ENCODE assay signal across 17 cellular contexts in genomic region chr6:128000363-128000762, GRCh38.
"Had no signal": no experiment of that assay in that cellular context is flagged by ENCODE, and none has a peak within 500 bp of the region (broad histone marks: within the 10 kb centered on the region; RNA-seq: fewer than 3 reads in every experiment).

No MANE protein-coding gene starts in this region.

- H3K9me3 ChIP-seq: left lung, sigmoid colon, upper lobe of left lung had no signal

- H3K4me3 Mint-ChIP-seq: stimulated activated memory B cell treated with anti-CD40 and anti-IgM and Interleukin-4, amounts not matched to agents 10 μg/mL and 1 μg/mL and 100 μg/mL, for 72 hours had no signal

- ATAC-seq: activated naive CD4-positive, alpha-beta T cell treated with anti-CD3 and anti-CD28 coated beads, Interleukin-2, amount 50 U/mL, for 72 hours; left lung; naive thymus-derived CD4-positive, alpha-beta T cell; stimulated activated memory B cell treated with anti-CD40 and anti-IgM and Interleukin-4, amounts not matched to agents 10 μg/mL and 1 μg/mL and 100 μg/mL, for 72 hours had no signal

- H3K27me3 Mint-ChIP-seq: naive thymus-derived CD4-positive, alpha-beta T cell; stimulated activated memory B cell treated with anti-CD40 and anti-IgM and Interleukin-4, amounts not matched to agents 10 μg/mL and 1 μg/mL and 100 μg/mL, for 72 hours had no signal

- DNase-seq: amygdala; cortex of kidney; foreskin melanocyte; kidney glomerular epithelial cell; left lung; naive thymus-derived CD4-positive, alpha-beta T cell; retina; sigmoid colon; stimulated activated CD4-positive, alpha-beta T cell treated with anti-CD3 and anti-CD28 coated beads, Interleukin-15, amount 100 ng/mL, for 24 hours; T-helper 9 cell; upper lobe of left lung had no signal

- H2AFZ ChIP-seq: hepatocyte had no signal

- H3K36me3 Mint-ChIP-seq: activated naive CD4-positive, alpha-beta T cell treated with anti-CD3 and anti-CD28 coated beads, Interleukin-2, amount 50 U/mL, for 72 hours; stimulated activated memory B cell treated with anti-CD40 and anti-IgM and Interleukin-4, amounts not matched to agents 10 μg/mL and 1 μg/mL and 100 μg/mL, for 72 hours had no signal

- H3K4me2 ChIP-seq: hepatocyte, smooth muscle cell had no signal

- H3K27ac Mint-ChIP-seq: activated naive CD4-positive, alpha-beta T cell treated with anti-CD3 and anti-CD28 coated beads, Interleukin-2, amount 50 U/mL, for 72 hours; stimulated activated memory B cell treated with anti-CD40 and anti-IgM and Interleukin-4, amounts not matched to agents 10 μg/mL and 1 μg/mL and 100 μg/mL, for 72 hours had no signal

- H3K79me2 ChIP-seq: hepatocyte had no signal

- H3K4me3 ChIP-seq: cardiac muscle cell, hepatocyte, left lung, lung, sigmoid colon, smooth muscle cell, upper lobe of left lung had no signal

- H3K4me1 ChIP-seq: left lung, upper lobe of left lung had no signal

- H3K9me3 Mint-ChIP-seq: stimulated activated memory B cell treated with anti-CD40 and anti-IgM and Interleukin-4, amounts not matched to agents 10 μg/mL and 1 μg/mL and 100 μg/mL, for 72 hours had no signal

- H3K36me3 ChIP-seq: left lung, sigmoid colon had no signal

- H3K27ac ChIP-seq: cardiac muscle cell, hepatocyte, left lung, sigmoid colon, upper lobe of left lung had no signal

- H3K27me3 ChIP-seq: cardiac muscle cell, hepatocyte, left lung, sigmoid colon, upper lobe of left lung had no signal

- H3K4me1 Mint-ChIP-seq: stimulated activated memory B cell treated with anti-CD40 and anti-IgM and Interleukin-4, amounts not matched to agents 10 μg/mL and 1 μg/mL and 100 μg/mL, for 72 hours had no signal
